Comparison of ENCODE assay signal across 8 cellular contexts in genomic region chr15:41116872-41117242, GRCh38. TPM values are rescaled to one million over a fixed set of nuclear protein-coding genes. Genes with fewer than 3 reads are reported as not detected.
DNase-seq lines count a peak whose midpoint lies in the region; ATAC-seq and TF ChIP-seq lines count a peak whose summit lies in the region.

No MANE protein-coding gene starts in this region.

- no peak overlapping the region for H3K27ac ChIP-seq in iPS DF 6.9 (ENCODE audit: low read length)

- H3K4me3 ChIP-seq in iPS DF 6.9 (ENCODE audit: low read length), result peak overlapping the region; percentile 86; the same call in 1 of the 2 replicates

- ATAC-seq in activated T-cell treated with anti-CD3 and anti-CD28 coated beads, Interleukin-2, amount 50 U/mL, for 4 hours, result no peak
- ATAC-seq in stimulated activated memory B cell treated with anti-CD40 and anti-IgM and Interleukin-4, amounts not matched to agents 10 μg/mL and 1 μg/mL and 100 μg/mL, for 72 hours, result no peak
- ATAC-seq in HG03354 (IDR thresholded peaks at IDR 0.05; ENCODE audit: poor library complexity, severe bottlenecking, unreplicated experiment), result no peak

- peaks cover 3% of the 10 kb centered on the region; the same call in 1 of the 2 replicates for H3K27me3 Mint-ChIP-seq in HFFc6 (ENCODE audit: insufficient read depth)
- no peaks in the 10 kb centered on the region for H3K27me3 Mint-ChIP-seq in activated T-cell treated with anti-CD3 and anti-CD28 coated beads, Interleukin-2, amount 50 U/mL, for 4 hours (ENCODE audit: low read depth)
- no peaks in the 10 kb centered on the region for H3K27me3 Mint-ChIP-seq in stimulated activated memory B cell treated with anti-CD40 and anti-IgM and Interleukin-4, amounts not matched to agents 10 μg/mL and 1 μg/mL and 100 μg/mL, for 72 hours

- WGBS in iPS DF 6.9 (ENCODE audit: insufficient coverage, insufficient read length), result no CpG with 5 or more reads among the region's 9 CpGs

- H3K27me3 ChIP-seq in iPS DF 6.9 (ENCODE audit: control insufficient read depth, insufficient read depth, low read length), result no peaks in the 10 kb centered on the region

- no peaks in the 10 kb centered on the region for H3K4me1 ChIP-seq in iPS DF 6.9 (ENCODE audit: control insufficient read depth, insufficient read depth, low read length)

- H3K4me1 Mint-ChIP-seq in HFFc6 (ENCODE audit: low read depth), result peaks cover 23% of the 10 kb centered on the region
- peaks cover 18% of the 10 kb centered on the region for H3K4me1 Mint-ChIP-seq in activated T-cell treated with anti-CD3 and anti-CD28 coated beads, Interleukin-2, amount 50 U/mL, for 4 hours (ENCODE audit: low read depth)
- H3K4me1 Mint-ChIP-seq in stimulated activated memory B cell treated with anti-CD40 and anti-IgM and Interleukin-4, amounts not matched to agents 10 μg/mL and 1 μg/mL and 100 μg/mL, for 72 hours, result peaks cover 30% of the 10 kb centered on the region

- H3K9me3 Mint-ChIP-seq in HFFc6, result no peaks in the 10 kb centered on the region
- H3K9me3 Mint-ChIP-seq in activated T-cell treated with anti-CD3 and anti-CD28 coated beads, Interleukin-2, amount 50 U/mL, for 4 hours, result no peaks in the 10 kb centered on the region
- H3K9me3 Mint-ChIP-seq in stimulated activated memory B cell treated with anti-CD40 and anti-IgM and Interleukin-4, amounts not matched to agents 10 μg/mL and 1 μg/mL and 100 μg/mL, for 72 hours, result no peaks in the 10 kb centered on the region

- peaks cover 7% of the 10 kb centered on the region; the same call in 1 of the 2 replicates for H3K36me3 Mint-ChIP-seq in HFFc6 (ENCODE audit: low read depth)
- H3K36me3 Mint-ChIP-seq in activated T-cell treated with anti-CD3 and anti-CD28 coated beads, Interleukin-2, amount 50 U/mL, for 4 hours (ENCODE audit: insufficient read depth), result peaks cover 6% of the 10 kb centered on the region
- H3K36me3 Mint-ChIP-seq in stimulated activated memory B cell treated with anti-CD40 and anti-IgM and Interleukin-4, amounts not matched to agents 10 μg/mL and 1 μg/mL and 100 μg/mL, for 72 hours, result peaks cover 9% of the 10 kb centered on the region

- no peaks in the 10 kb centered on the region for H3K9me3 ChIP-seq in iPS DF 6.9 (ENCODE audit: control insufficient read depth, insufficient read depth, low read length)

- no peaks in the 10 kb centered on the region for H3K36me3 ChIP-seq in iPS DF 6.9 (ENCODE audit: control insufficient read depth, insufficient read depth, low read length)

- peak overlapping the region; percentile 92 for H3K4me3 Mint-ChIP-seq in HFFc6
- peak overlapping the region; percentile 94 for H3K4me3 Mint-ChIP-seq in activated T-cell treated with anti-CD3 and anti-CD28 coated beads, Interleukin-2, amount 50 U/mL, for 4 hours
- H3K4me3 Mint-ChIP-seq in stimulated activated memory B cell treated with anti-CD40 and anti-IgM and Interleukin-4, amounts not matched to agents 10 μg/mL and 1 μg/mL and 100 μg/mL, for 72 hours, result peak overlapping the region; percentile 96

- H3K27ac Mint-ChIP-seq in HFFc6, result peak overlapping the region; percentile 90
- H3K27ac Mint-ChIP-seq in stimulated activated memory B cell treated with anti-CD40 and anti-IgM and Interleukin-4, amounts not matched to agents 10 μg/mL and 1 μg/mL and 100 μg/mL, for 72 hours, result peak overlapping the region; percentile 100

- TF ChIP-seq CTCF in HFFc6 (IDR thresholded peaks at IDR 0.05), result no peak

- DNase-seq in HFFc6, result no peak
- no peak for DNase-seq in activated T-cell treated with anti-CD3 and anti-CD28 coated beads, Interleukin-2, amount 50 U/mL, for 4 hours
- DNase-seq in iPS DF 6.9 (ENCODE audit: low read depth, low spot score), result no peak
- DNase-seq in AG20443 (ENCODE audit: low spot score), result no peak
- DNase-seq in NCI-H524 (lab: John Stamatoyannopoulos, UW), result no peak
- DNase-seq in NCI-H1694 (lab: John Stamatoyannopoulos, UW), result no peak

RNA-seq across cellular contexts. Expression of gene INO80, which starts 0.8 kb away (rescaled TPM):
- total RNA-seq in HFFc6 (2021; fragmentation: NEBNext Ultra II Directional; extraction: Animal tissue kit (Norgen Biotek cat#: 25700)), result 10 to 100 TPM; 18.3 to 23.6 (median 19.4) TPM
- total RNA-seq in activated T-cell treated with anti-CD3 and anti-CD28 coated beads, Interleukin-2, amount 50 U/mL, for 4 hours, result 10 to 100 TPM; 39.2 to 42.0 (median 40.5) TPM
